In the genomic region with DNA sequence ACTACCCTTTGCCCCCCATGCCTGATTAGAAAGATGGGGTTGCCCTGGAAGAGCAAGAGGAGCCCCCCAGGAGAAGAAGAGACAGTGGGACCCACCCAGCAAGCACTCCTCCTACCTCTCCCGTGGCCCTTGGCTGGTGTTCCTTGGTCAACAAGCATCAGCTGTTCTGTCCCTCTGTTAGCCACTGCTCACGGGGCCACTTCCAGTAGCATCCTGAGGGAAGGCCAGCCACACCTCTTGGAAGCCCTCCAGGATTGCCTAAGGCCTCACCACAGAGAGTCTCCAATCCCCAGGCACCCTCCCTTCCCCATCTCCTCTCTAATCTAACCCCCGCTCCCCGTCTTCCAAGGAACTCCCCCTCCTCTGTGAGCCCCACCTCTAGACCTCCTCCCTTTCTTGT, we compare ENCODE assay signal across 1 cellular context.
TF ChIP-seq lines count a peak whose summit lies in the region.

No MANE protein-coding gene starts in this region.

TF ChIP-seq in GM23338, 12 proteins besides CTCF, POLR2A, EP300 and RAD21 (continued from another document):
- TF ChIP-seq, protein P1, sequence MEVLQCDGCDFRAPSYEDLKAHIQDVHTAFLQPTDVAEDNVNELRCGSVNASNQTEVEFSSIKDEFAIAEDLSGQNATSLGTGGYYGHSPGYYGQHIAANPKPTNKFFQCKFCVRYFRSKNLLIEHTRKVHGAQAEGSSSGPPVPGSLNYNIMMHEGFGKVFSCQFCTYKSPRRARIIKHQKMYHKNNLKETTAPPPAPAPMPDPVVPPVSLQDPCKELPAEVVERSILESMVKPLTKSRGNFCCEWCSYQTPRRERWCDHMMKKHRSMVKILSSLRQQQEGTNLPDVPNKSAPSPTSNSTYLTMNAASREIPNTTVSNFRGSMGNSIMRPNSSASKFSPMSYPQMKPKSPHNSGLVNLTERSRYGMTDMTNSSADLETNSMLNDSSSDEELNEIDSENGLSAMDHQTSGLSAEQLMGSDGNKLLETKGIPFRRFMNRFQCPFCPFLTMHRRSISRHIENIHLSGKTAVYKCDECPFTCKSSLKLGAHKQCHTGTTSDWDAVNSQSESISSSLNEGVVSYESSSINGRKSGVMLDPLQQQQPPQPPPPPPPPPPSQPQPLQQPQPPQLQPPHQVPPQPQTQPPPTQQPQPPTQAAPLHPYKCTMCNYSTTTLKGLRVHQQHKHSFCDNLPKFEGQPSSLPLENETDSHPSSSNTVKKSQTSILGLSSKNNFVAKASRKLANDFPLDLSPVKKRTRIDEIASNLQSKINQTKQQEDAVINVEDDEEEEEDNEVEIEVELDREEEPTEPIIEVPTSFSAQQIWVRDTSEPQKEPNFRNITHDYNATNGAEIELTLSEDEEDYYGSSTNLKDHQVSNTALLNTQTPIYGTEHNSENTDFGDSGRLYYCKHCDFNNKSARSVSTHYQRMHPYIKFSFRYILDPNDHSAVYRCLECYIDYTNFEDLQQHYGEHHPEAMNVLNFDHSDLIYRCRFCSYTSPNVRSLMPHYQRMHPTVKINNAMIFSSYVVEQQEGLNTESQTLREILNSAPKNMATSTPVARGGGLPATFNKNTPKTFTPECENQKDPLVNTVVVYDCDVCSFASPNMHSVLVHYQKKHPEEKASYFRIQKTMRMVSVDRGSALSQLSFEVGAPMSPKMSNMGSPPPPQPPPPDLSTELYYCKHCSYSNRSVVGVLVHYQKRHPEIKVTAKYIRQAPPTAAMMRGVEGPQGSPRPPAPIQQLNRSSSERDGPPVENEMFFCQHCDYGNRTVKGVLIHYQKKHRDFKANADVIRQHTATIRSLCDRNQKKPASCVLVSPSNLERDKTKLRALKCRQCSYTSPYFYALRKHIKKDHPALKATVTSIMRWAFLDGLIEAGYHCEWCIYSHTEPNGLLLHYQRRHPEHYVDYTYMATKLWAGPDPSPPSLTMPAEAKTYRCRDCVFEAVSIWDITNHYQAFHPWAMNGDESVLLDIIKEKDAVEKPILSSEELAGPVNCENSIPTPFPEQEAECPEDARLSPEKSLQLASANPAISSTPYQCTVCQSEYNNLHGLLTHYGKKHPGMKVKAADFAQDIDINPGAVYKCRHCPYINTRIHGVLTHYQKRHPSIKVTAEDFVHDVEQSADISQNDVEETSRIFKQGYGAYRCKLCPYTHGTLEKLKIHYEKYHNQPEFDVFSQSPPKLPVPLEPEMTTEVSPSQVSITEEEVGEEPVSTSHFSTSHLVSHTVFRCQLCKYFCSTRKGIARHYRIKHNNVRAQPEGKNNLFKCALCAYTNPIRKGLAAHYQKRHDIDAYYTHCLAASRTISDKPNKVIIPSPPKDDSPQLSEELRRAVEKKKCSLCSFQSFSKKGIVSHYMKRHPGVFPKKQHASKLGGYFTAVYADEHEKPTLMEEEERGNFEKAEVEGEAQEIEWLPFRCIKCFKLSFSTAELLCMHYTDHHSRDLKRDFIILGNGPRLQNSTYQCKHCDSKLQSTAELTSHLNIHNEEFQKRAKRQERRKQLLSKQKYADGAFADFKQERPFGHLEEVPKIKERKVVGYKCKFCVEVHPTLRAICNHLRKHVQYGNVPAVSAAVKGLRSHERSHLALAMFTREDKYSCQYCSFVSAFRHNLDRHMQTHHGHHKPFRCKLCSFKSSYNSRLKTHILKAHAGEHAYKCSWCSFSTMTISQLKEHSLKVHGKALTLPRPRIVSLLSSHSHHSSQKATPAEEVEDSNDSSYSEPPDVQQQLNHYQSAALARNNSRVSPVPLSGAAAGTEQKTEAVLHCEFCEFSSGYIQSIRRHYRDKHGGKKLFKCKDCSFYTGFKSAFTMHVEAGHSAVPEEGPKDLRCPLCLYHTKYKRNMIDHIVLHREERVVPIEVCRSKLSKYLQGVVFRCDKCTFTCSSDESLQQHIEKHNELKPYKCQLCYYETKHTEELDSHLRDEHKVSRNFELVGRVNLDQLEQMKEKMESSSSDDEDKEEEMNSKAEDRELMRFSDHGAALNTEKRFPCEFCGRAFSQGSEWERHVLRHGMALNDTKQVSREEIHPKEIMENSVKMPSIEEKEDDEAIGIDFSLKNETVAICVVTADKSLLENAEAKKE (CRISPR knock-in tag; IDR thresholded peaks at IDR 0.05), result no peak
- TF ChIP-seq NANOG (IDR thresholded peaks at IDR 0.05; ENCODE audit: borderline replicate concordance), result no peak
